8 cellular contexts compared by ENCODE assay signal in genomic region chr7:73451780-73452398, GRCh38. TPM values are rescaled to one million over a fixed set of nuclear protein-coding genes. Genes with fewer than 3 reads are reported as not detected.
DNase-seq lines count a peak whose midpoint lies in the region; ATAC-seq and TF ChIP-seq lines count a peak whose summit lies in the region.

No MANE protein-coding gene starts in this region.

- WGBS in thyroid gland, 2 donors = 61 to 62% methylated on average over 5 of the region's 5 CpGs

- BruUV-seq in MCF 10A (replicated peaks; lab: Mats Ljungman, UMichigan) = no TSS peak

- peaks cover 79% of the 10 kb centered on the region for H3K36me3 ChIP-seq in CD4-positive, CD25-positive, alpha-beta regulatory T cell (ENCODE audit: control insufficient read depth, insufficient read depth, low read length)
- H3K36me3 ChIP-seq in H7 (replicated peaks; ENCODE audit: control insufficient read depth, insufficient read depth, low read length) (peaks cover 31% of the 10 kb centered on the region), thyroid gland (peaks cover 62% of the 10 kb centered on the region in 2 donors)

- peak in 2 of 3 donors; percentile 63 to 67 for DNase-seq in CD4-positive, CD25-positive, alpha-beta regulatory T cell
- DNase-seq in H7 (peak; percentile 72), NCI-H748 (lab: John Stamatoyannopoulos, UW; ENCODE audit: unreplicated experiment) (peak; percentile 44), MCF 10A (ENCODE audit: unreplicated experiment) (peak; percentile 62), kidney glomerular epithelial cell (lab: John Stamatoyannopoulos, UW) (peak; percentile 54), thyroid gland (no peak)

- H3K27me3 Mint-ChIP-seq in CD4-positive, CD25-positive, alpha-beta regulatory T cell = no peaks in the 10 kb centered on the region
- H3K27me3 Mint-ChIP-seq in MCF 10A (ENCODE audit: insufficient read depth, unreplicated experiment) = no peaks in the 10 kb centered on the region

- peaks cover 46% of the 10 kb centered on the region for H3K36me3 Mint-ChIP-seq in CD4-positive, CD25-positive, alpha-beta regulatory T cell
- H3K36me3 Mint-ChIP-seq in MCF 10A (ENCODE audit: insufficient read depth, unreplicated experiment) = peaks cover 82% of the 10 kb centered on the region

- H3K27ac ChIP-seq in CD4-positive, CD25-positive, alpha-beta regulatory T cell (ENCODE audit: insufficient read depth, low read length, poor library complexity, severe bottlenecking) = no peak overlapping the region
- no peak overlapping the region for H3K27ac ChIP-seq in thyroid gland

- intact Hi-C loops in MCF 10A (cut with micrococcal nuclease) (loop anchor here (2.0 to 5.0 kb wide), 2 partner anchors 109 to 130 kb away; no protein-coding TSS in a partner anchor), thyroid gland (cut with DNase I) (no loop called here)

- TF ChIP-seq POLR2A in thyroid gland (IDR thresholded peaks at IDR 0.05) = no peak

- POLR2A ChIA-PET in MCF 10A (lab: Yijun Ruan, JAX) = interaction anchor here (0.7 kb wide), 1 partner anchor 117 kb away, joined by 3 read pairs; no protein-coding TSS in a partner anchor

- TF ChIP-seq CTCF in MCF 10A (IDR thresholded peaks at IDR 0.05; ENCODE audit: unreplicated experiment) (peak; percentile 96), thyroid gland (IDR thresholded peaks at IDR 0.05) (peak; percentile 96 to 99 (median 97))

- no peaks in the 10 kb centered on the region for H3K4me1 ChIP-seq in CD4-positive, CD25-positive, alpha-beta regulatory T cell (ENCODE audit: control insufficient read depth, insufficient read depth, low read length, poor library complexity, severe bottlenecking)
- no peaks in the 10 kb centered on the region for H3K4me1 ChIP-seq in thyroid gland

- peaks cover 6 to 21% (median 10%) of the 10 kb centered on the region in 4 donors for H3K4me1 Mint-ChIP-seq in CD4-positive, CD25-positive, alpha-beta regulatory T cell
- H3K4me1 Mint-ChIP-seq in MCF 10A (ENCODE audit: insufficient read depth, unreplicated experiment) = no peaks in the 10 kb centered on the region

- CTCF ChIA-PET in MCF 10A (lab: Yijun Ruan, JAX) = interaction anchor here (0.6 to 3.7 kb wide), 24 partner anchors 9 to 639 kb away, joined by 3 to 33 read pairs (median 4); no protein-coding TSS in a partner anchor

- H3K4me3 ChIP-seq in CD4-positive, CD25-positive, alpha-beta regulatory T cell (ENCODE audit: low read depth, low read length) = no peak overlapping the region
- H3K4me3 ChIP-seq in H7 (ENCODE audit: insufficient read depth, low read depth, low read length) (no peak overlapping the region), thyroid gland (replicated peaks in 1 of 3) (no peak overlapping the region)

- no peaks in the 10 kb centered on the region for H3K27me3 ChIP-seq in CD4-positive, CD25-positive, alpha-beta regulatory T cell (ENCODE audit: control insufficient read depth, insufficient read depth, low read length)
- no peaks in the 10 kb centered on the region for H3K27me3 ChIP-seq in H7 (ENCODE audit: control insufficient read depth, insufficient read depth, low read length)
- no peaks in the 10 kb centered on the region for H3K27me3 ChIP-seq in thyroid gland

- H3K9me3 Mint-ChIP-seq in CD4-positive, CD25-positive, alpha-beta regulatory T cell = no peaks in the 10 kb centered on the region
- no peaks in the 10 kb centered on the region for H3K9me3 Mint-ChIP-seq in MCF 10A (ENCODE audit: unreplicated experiment)

- ATAC-seq in CD4-positive, CD25-positive, alpha-beta regulatory T cell (ENCODE audit: low read depth in 2 of 2) = peak; percentile 78 to 86
- no peak for ATAC-seq in HG03135 (IDR thresholded peaks at IDR 0.05; ENCODE audit: unreplicated experiment)
- no peak for ATAC-seq in GM21360 (IDR thresholded peaks at IDR 0.05; ENCODE audit: unreplicated experiment)

- peak overlapping the region in 1 of 3 donors; percentile 7 for H3K27ac Mint-ChIP-seq in CD4-positive, CD25-positive, alpha-beta regulatory T cell
- no peak overlapping the region for H3K27ac Mint-ChIP-seq in MCF 10A (ENCODE audit: low read depth, unreplicated experiment)

- no peaks in the 10 kb centered on the region for H3K9me3 ChIP-seq in CD4-positive, CD25-positive, alpha-beta regulatory T cell (ENCODE audit: control insufficient read depth in 2 of 2, low read length in 2 of 2)
- no peaks in the 10 kb centered on the region for H3K9me3 ChIP-seq in thyroid gland

- no peak overlapping the region for H3K4me3 Mint-ChIP-seq in CD4-positive, CD25-positive, alpha-beta regulatory T cell
- H3K4me3 Mint-ChIP-seq in MCF 10A (ENCODE audit: unreplicated experiment) = no peak overlapping the region

RNA-seq across cellular contexts. Expression of gene FZD9, which starts 18.3 kb away (rescaled TPM):
- total RNA-seq in CD4-positive, CD25-positive, alpha-beta regulatory T cell = not detected
- under 1 TPM in 2 of 4 donors, not detected in 2; 0.13 to 0.15 TPM for polyA plus RNA-seq in CD4-positive, CD25-positive, alpha-beta regulatory T cell
- total RNA-seq in H7 (2014; rRNA removed; shearing (Covaris generic)) = 4.1 and 6.1 TPM in 2 replicates
- total RNA-seq in MCF 10A (2022) (not detected in 2 replicates), thyroid gland (1 to 10 TPM; 1.2 to 4.6 (median 1.9) TPM)

Comparison
In these comparisons a context has a peak if more than half of its experiments do, and no peak if none do; other contexts are left out.
1. ATAC-seq: peak in CD4-positive, CD25-positive, alpha-beta regulatory T cell (2 of 2); none in HG03135 (single experiment) and GM21360 (single experiment).
2. DNase-seq: peak in CD4-positive, CD25-positive, alpha-beta regulatory T cell (2 of 3), H7 (single experiment), NCI-H748 (single experiment), MCF 10A (single experiment) and kidney glomerular epithelial cell (single experiment); none in thyroid gland (0 of 2).